In genomic region chr15:41997845-41998244, GRCh38 we compare ENCODE assay signal across 17 cellular contexts. TPM values are rescaled to one million over a fixed set of nuclear protein-coding genes. Genes with fewer than 3 reads are reported as not detected.
DNase-seq lines count a peak whose midpoint lies in the region; ATAC-seq, FAIRE-seq and TF ChIP-seq lines count a peak whose summit lies in the region.
"Had no signal": no experiment of that assay in that cellular context is flagged by ENCODE, and none has a peak within 500 bp of the region (broad histone marks: within the 10 kb centered on the region; RNA-seq: fewer than 3 reads in every experiment).

No MANE protein-coding gene starts in this region.

- no peaks in the 10 kb centered on the region for H3K27me3 ChIP-seq in RWPE2 (ENCODE audit: insufficient read depth, poor library complexity, severe bottlenecking)

- no peaks in the 10 kb centered on the region for H3K36me3 ChIP-seq in RWPE2 (ENCODE audit: low read depth)

- H3K4me1 Mint-ChIP-seq in chondrocyte (ENCODE audit: low read depth) = no peaks in the 10 kb centered on the region
- H3K4me1 Mint-ChIP-seq in activated T-cell treated with anti-CD3 and anti-CD28 coated beads, Interleukin-2, amount 50 U/mL, for 72 hours (ENCODE audit: low read depth) = no peaks in the 10 kb centered on the region
- H3K4me1 Mint-ChIP-seq: CD4-positive, CD25-positive, alpha-beta regulatory T cell had no signal

- intact Hi-C loops in posterior vena cava (cut with DNase I) = loop anchor here (10.0 kb wide), 2 partner anchors 87 to 137 kb away; no protein-coding TSS in a partner anchor

- H3K4me1 ChIP-seq in RWPE2 (ENCODE audit: insufficient read depth, poor library complexity, severe bottlenecking) = no peaks in the 10 kb centered on the region

- H3K4me3 Mint-ChIP-seq in chondrocyte (ENCODE audit: unreplicated experiment) = no peak overlapping the region
- no peak overlapping the region for H3K4me3 Mint-ChIP-seq in activated T-cell treated with anti-CD3 and anti-CD28 coated beads, Interleukin-2, amount 50 U/mL, for 72 hours
- H3K4me3 Mint-ChIP-seq: CD4-positive, CD25-positive, alpha-beta regulatory T cell had no signal

- H3K27ac ChIP-seq in RWPE2 (ENCODE audit: poor library complexity, severe bottlenecking) = no peak overlapping the region
- H3K27ac ChIP-seq: 22Rv1 had no signal

- no peaks in the 10 kb centered on the region for H3K36me3 Mint-ChIP-seq in chondrocyte (ENCODE audit: low read depth)
- H3K36me3 Mint-ChIP-seq in activated T-cell treated with anti-CD3 and anti-CD28 coated beads, Interleukin-2, amount 50 U/mL, for 72 hours (ENCODE audit: insufficient read depth in 2 of 2) = no peaks in the 10 kb centered on the region
- H3K36me3 Mint-ChIP-seq: CD4-positive, CD25-positive, alpha-beta regulatory T cell had no signal

- no peak overlapping the region for H3K4me3 ChIP-seq in RWPE2 (ENCODE audit: severe bottlenecking)

- TF ChIP-seq CTCF in RWPE2 (IDR thresholded peaks at IDR 0.05; ENCODE audit: poor library complexity, severe bottlenecking) (no peak), chondrocyte (IDR thresholded peaks at IDR 0.05) (no peak)

- no peak for FAIRE-seq in GM19239 (lab: Jason Lieb, UNC)
- FAIRE-seq: G401.6, GM12891, H54 had no signal

- H3K9me3 Mint-ChIP-seq in chondrocyte (ENCODE audit: low read depth) = no peaks in the 10 kb centered on the region
- H3K9me3 Mint-ChIP-seq in activated T-cell treated with anti-CD3 and anti-CD28 coated beads, Interleukin-2, amount 50 U/mL, for 72 hours = no peaks in the 10 kb centered on the region
- H3K9me3 Mint-ChIP-seq: CD4-positive, CD25-positive, alpha-beta regulatory T cell had no signal

- peaks cover 19% of the 10 kb centered on the region for H3K27me3 Mint-ChIP-seq in chondrocyte (ENCODE audit: low read depth)
- H3K27me3 Mint-ChIP-seq in activated T-cell treated with anti-CD3 and anti-CD28 coated beads, Interleukin-2, amount 50 U/mL, for 72 hours (ENCODE audit: low read depth) = no peaks in the 10 kb centered on the region

- DNase-seq in DMS79 treated with DMSO at 0.1 percent for 48 hours (lab: John Stamatoyannopoulos, UW) (peak; percentile 13), DMS79 (lab: John Stamatoyannopoulos, UW) (no peak), RWPE2 (ENCODE audit: low spot score) (peak; percentile 34), chondrocyte (ENCODE audit: low spot score) (peak; percentile 28), posterior vena cava (ENCODE audit: low spot score) (peak; percentile 46), GM19239 (ENCODE audit: insufficient read length, low spot score) (no peak)
- DNase-seq in activated T-cell treated with anti-CD3 and anti-CD28 coated beads, Interleukin-2, amount 50 U/mL, for 72 hours = no peak
- DNase-seq: CD4-positive, CD25-positive, alpha-beta regulatory T cell; DMS 273 treated with DMSO at 0.1 percent for 48 hours; EL had no signal

- no peak for ATAC-seq in RWPE2 (ENCODE audit: low read depth)
- no peak for ATAC-seq in GM18909 (IDR thresholded peaks at IDR 0.05; ENCODE audit: poor library complexity, unreplicated experiment)
- no peak for ATAC-seq in activated T-cell treated with anti-CD3 and anti-CD28 coated beads, Interleukin-2, amount 50 U/mL, for 72 hours (replicated peaks in 1 of 2)
- ATAC-seq: HCT116 had no signal

- peak overlapping the region; percentile 9 for H3K27ac Mint-ChIP-seq in chondrocyte (ENCODE audit: unreplicated experiment)
- no peak overlapping the region for H3K27ac Mint-ChIP-seq in activated T-cell treated with anti-CD3 and anti-CD28 coated beads, Interleukin-2, amount 50 U/mL, for 72 hours
- H3K27ac Mint-ChIP-seq: CD4-positive, CD25-positive, alpha-beta regulatory T cell had no signal

- no peaks in the 10 kb centered on the region for H3K9me3 ChIP-seq in RWPE2 (ENCODE audit: severe bottlenecking)

RNA-seq across cellular contexts. Expression of gene PLA2G4E, which starts 23.0 kb away (rescaled TPM):
- total RNA-seq in chondrocyte = not detected in 3 replicates
- total RNA-seq in posterior vena cava = not detected
- total RNA-seq in activated T-cell treated with anti-CD3 and anti-CD28 coated beads, Interleukin-2, amount 50 U/mL, for 72 hours = not detected
- total RNA-seq: A673; CD4-positive, CD25-positive, alpha-beta regulatory T cell had no signal

RNA-seq across cellular contexts. Expression of gene EHD4, which starts 25.5 kb away (rescaled TPM):
- total RNA-seq in chondrocyte (23.2 to 23.9 TPM (median 23.8 TPM) in 3 replicates), posterior vena cava (10 to 100 TPM; 21.3 to 22.5 TPM)
- 10 to 100 TPM; 22.6 to 32.7 TPM for total RNA-seq in activated T-cell treated with anti-CD3 and anti-CD28 coated beads, Interleukin-2, amount 50 U/mL, for 72 hours

Comparison
In these comparisons a context has a peak if more than half of its experiments do, and no peak if none do; other contexts are left out.
1. DNase-seq: peak in DMS79 treated with DMSO at 0.1 percent for 48 hours (single experiment), RWPE2 (single experiment), chondrocyte (single experiment) and posterior vena cava (single experiment); none in DMS79 (single experiment), GM19239 (single experiment) and activated T-cell treated with anti-CD3 and anti-CD28 coated beads, Interleukin-2, amount 50 U/mL, for 72 hours (0 of 2).